In the genomic region with DNA sequence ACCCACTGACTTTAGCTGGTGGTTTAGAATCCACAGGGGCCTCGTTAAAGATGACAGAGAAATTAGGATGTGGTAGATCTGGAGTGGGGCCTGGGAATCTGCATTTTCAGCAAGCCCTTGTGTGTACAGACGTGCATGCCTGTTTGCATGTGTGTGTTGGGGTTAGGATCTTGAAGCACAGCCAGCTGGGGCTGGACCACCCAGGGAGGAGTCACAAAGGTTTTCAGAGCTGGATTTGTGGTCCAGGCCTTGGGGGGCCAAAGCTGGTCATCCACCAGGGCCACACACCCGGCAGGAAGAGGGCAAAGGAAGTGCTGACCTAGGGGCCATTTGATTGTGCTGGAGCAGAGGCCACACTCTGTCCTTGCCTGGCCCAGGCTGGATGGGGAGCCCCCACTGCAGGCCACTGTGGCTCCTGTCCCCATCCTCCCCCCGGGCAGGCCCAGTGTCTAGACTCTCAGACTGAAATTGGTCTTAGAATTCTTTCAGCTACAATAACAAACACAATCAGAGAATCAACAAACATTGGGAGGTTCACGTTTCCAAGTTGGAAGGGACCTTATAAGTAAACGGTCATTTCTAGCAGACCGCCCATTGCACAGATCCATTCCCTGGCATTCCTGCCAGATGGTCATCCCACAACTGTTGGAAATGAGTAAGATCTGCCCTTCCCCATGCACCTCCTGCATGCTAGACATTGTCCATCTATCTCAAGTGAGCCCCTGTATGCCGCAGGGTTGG, we compare ENCODE assay signal across 20 cellular contexts. TPM values are rescaled to one million over a fixed set of nuclear protein-coding genes. Genes with fewer than 3 reads are reported as not detected.
"Had no signal": no experiment of that assay in that cellular context is flagged by ENCODE, and none has a peak within 500 bp of the region (broad histone marks: within the 10 kb centered on the region; RNA-seq: fewer than 3 reads in every experiment).

No MANE protein-coding gene starts in this region.

- H3K36me3 ChIP-seq: suprapubic skin, upper lobe of right lung had no signal

- H3K9me3 ChIP-seq: mucosa of descending colon, suprapubic skin, upper lobe of right lung had no signal

- H3K36me3 Mint-ChIP-seq: activated naive CD8-positive, alpha-beta T cell treated with anti-CD3 and anti-CD28 coated beads, Interleukin-2, amount 10 ng/mL, durations not matched to agents 7 days and 5 days; naive thymus-derived CD8-positive, alpha-beta T cell had no signal

- H3K4me1 Mint-ChIP-seq: activated naive CD8-positive, alpha-beta T cell treated with anti-CD3 and anti-CD28 coated beads, Interleukin-2, amount 10 ng/mL, durations not matched to agents 7 days and 5 days; naive thymus-derived CD8-positive, alpha-beta T cell had no signal

- H3K27ac Mint-ChIP-seq: activated naive CD8-positive, alpha-beta T cell treated with anti-CD3 and anti-CD28 coated beads, Interleukin-2, amount 10 ng/mL, durations not matched to agents 7 days and 5 days had no signal

- H3K4me3 Mint-ChIP-seq: activated naive CD8-positive, alpha-beta T cell treated with anti-CD3 and anti-CD28 coated beads, Interleukin-2, amount 10 ng/mL, durations not matched to agents 7 days and 5 days; naive thymus-derived CD8-positive, alpha-beta T cell had no signal

- ATAC-seq: left lobe of liver; mucosa of descending colon; naive thymus-derived CD8-positive, alpha-beta T cell; stimulated activated naive CD8-positive, alpha-beta T cell treated with anti-CD3 and anti-CD28 coated beads, Interleukin-15, Interleukin-2, amounts not matched to agents 100 U/mL and 50 U/mL, for 24 hours; upper lobe of right lung had no signal

- H3K4me3 ChIP-seq: hepatocyte, mucosa of descending colon, suprapubic skin, upper lobe of right lung had no signal

- H3K27ac ChIP-seq: epithelial cell of prostate, hepatocyte, suprapubic skin, upper lobe of right lung had no signal

- H3K9me3 Mint-ChIP-seq: activated naive CD8-positive, alpha-beta T cell treated with anti-CD3 and anti-CD28 coated beads, Interleukin-2, amount 10 ng/mL, durations not matched to agents 7 days and 5 days; naive thymus-derived CD8-positive, alpha-beta T cell had no signal

- DNase-seq: activated CD4-positive, alpha-beta T cell treated with anti-CD3 and anti-CD28 coated beads, Interleukin-2, amount 50 U/mL, for 1 hour; activated naive CD4-positive, alpha-beta T cell; activated naive CD8-positive, alpha-beta T cell treated with anti-CD3 and anti-CD28 coated beads, Interleukin-2, amount 10 ng/mL, durations not matched to agents 7 days and 5 days; anterior cingulate cortex; islet precursor cell; naive thymus-derived CD8-positive, alpha-beta T cell; stimulated activated CD4-positive, alpha-beta T cell treated with anti-CD3 and anti-CD28 coated beads, Interleukin-15, amount 100 ng/mL, for 24 hours; stimulated activated CD4-positive, alpha-beta T cell treated with anti-CD3 and anti-CD28 coated beads, Interleukin-4, amount 100 ng/mL, for 4 hours; stimulated activated naive CD8-positive, alpha-beta T cell treated with anti-CD3 and anti-CD28 coated beads, Interleukin-15, Interleukin-2, amounts not matched to agents 100 U/mL and 50 U/mL, for 24 hours; upper lobe of right lung had no signal

- H3K27me3 ChIP-seq: hepatocyte, suprapubic skin, upper lobe of right lung had no signal

RNA-seq across cellular contexts. Expression of a gene that starts 10.3 kb away (rescaled TPM):
- total RNA-seq: activated CD8-positive, alpha-beta memory T cell treated with anti-CD3 and anti-CD28 coated beads for 36 hours; activated naive CD8-positive, alpha-beta T cell treated with anti-CD3 and anti-CD28 coated beads, Interleukin-2, amount 10 ng/mL, durations not matched to agents 7 days and 5 days; bronchial epithelial cell; cerebellum; dermis microvascular lymphatic vessel endothelial cell; naive thymus-derived CD8-positive, alpha-beta T cell; skeletal muscle tissue; upper lobe of right lung had no signal
- polyA plus RNA-seq: naive thymus-derived CD8-positive, alpha-beta T cell had no signal

RNA-seq across cellular contexts. Expression of a gene that starts 12.9 kb away (rescaled TPM):
- total RNA-seq: activated CD8-positive, alpha-beta memory T cell treated with anti-CD3 and anti-CD28 coated beads for 36 hours; activated naive CD8-positive, alpha-beta T cell treated with anti-CD3 and anti-CD28 coated beads, Interleukin-2, amount 10 ng/mL, durations not matched to agents 7 days and 5 days; bronchial epithelial cell; dermis microvascular lymphatic vessel endothelial cell; left lobe of liver; naive thymus-derived CD8-positive, alpha-beta T cell; skeletal muscle tissue; suprapubic skin; upper lobe of right lung had no signal
- polyA plus RNA-seq: naive thymus-derived CD8-positive, alpha-beta T cell had no signal
